ENCODE assay signal across 27 cellular contexts in genomic region chr2:48240912-48241311, GRCh38.
"Had no signal": no experiment of that assay in that cellular context is flagged by ENCODE, and none has a peak within 500 bp of the region (broad histone marks: within the 10 kb centered on the region; RNA-seq: fewer than 3 reads in every experiment).

No MANE protein-coding gene starts in this region.

- H2AFZ ChIP-seq: hepatocyte had no signal

- ATAC-seq: effector memory CD8-positive, alpha-beta T cell; gastrocnemius medialis; left lobe of liver; mucosa of descending colon; natural killer cell treated with Interleukin-12 subunit alpha and Interleukin-12 subunit beta and Interleukin-15 and Interleukin-18, amount 100 ng/mL, for 72 hours; right lobe of liver; stimulated activated naive CD8-positive, alpha-beta T cell treated with anti-CD3 and anti-CD28 coated beads, Interleukin-15, amount 100 ng/mL, for 72 hours; upper lobe of right lung had no signal

- H3K79me2 ChIP-seq: hepatocyte had no signal

- H3K4me1 Mint-ChIP-seq: memory B cell, mesothelial cell of epicardium had no signal

- H3K4me2 ChIP-seq: hepatocyte had no signal

- H3K9me3 Mint-ChIP-seq: effector memory CD8-positive, alpha-beta T cell; mesothelial cell of epicardium; natural killer cell treated with Interleukin-12 subunit alpha and Interleukin-12 subunit beta and Interleukin-15 and Interleukin-18, amount 100 ng/mL, for 72 hours had no signal

- H3K36me3 ChIP-seq: gastrocnemius medialis, ovary, right lobe of liver, suprapubic skin, transverse colon, upper lobe of right lung, uterus had no signal

- H3K27me3 ChIP-seq: gastrocnemius medialis, hepatocyte, ovary, right lobe of liver, suprapubic skin, transverse colon, upper lobe of right lung, uterus had no signal

- H3K9me3 ChIP-seq: gastrocnemius medialis, mucosa of descending colon, ovary, right lobe of liver, suprapubic skin, transverse colon, upper lobe of right lung, uterus had no signal

- H3K4me1 ChIP-seq: gastrocnemius medialis, right lobe of liver, suprapubic skin, upper lobe of right lung, uterus had no signal

- H3K27ac Mint-ChIP-seq: effector memory CD8-positive, alpha-beta T cell; memory B cell; mesothelial cell of epicardium; natural killer cell treated with Interleukin-12 subunit alpha and Interleukin-12 subunit beta and Interleukin-15 and Interleukin-18, amount 100 ng/mL, for 72 hours; stimulated activated naive CD8-positive, alpha-beta T cell treated with anti-CD3 and anti-CD28 coated beads, Interleukin-15, amount 100 ng/mL, for 72 hours had no signal

- H3K27ac ChIP-seq: coronary artery, gastrocnemius medialis, hepatocyte, ovary, right lobe of liver, suprapubic skin, transverse colon, upper lobe of right lung, uterus had no signal

- DNase-seq: effector memory CD8-positive, alpha-beta T cell; foreskin fibroblast; gastrocnemius medialis; head of caudate nucleus; islet precursor cell; mucosa of descending colon; naive B cell; occipital lobe; ovary; retina; right lobe of liver; small intestine; stimulated activated CD4-positive, alpha-beta T cell treated with anti-CD3 and anti-CD28 coated beads, Interleukin-15, amount 100 ng/mL, for 24 hours; stimulated activated CD4-positive, alpha-beta T cell treated with anti-CD3 and anti-CD28 coated beads, Interleukin-2, amount 100 ng/mL, for 48 hours; stimulated activated naive CD4-positive, alpha-beta T cell; stimulated activated naive CD8-positive, alpha-beta T cell treated with anti-CD3 and anti-CD28 coated beads, Interleukin-15, amount 100 ng/mL, for 72 hours; transverse colon; upper lobe of right lung; uterus had no signal

- H3K27me3 Mint-ChIP-seq: effector memory CD8-positive, alpha-beta T cell; memory B cell; naive B cell; natural killer cell treated with Interleukin-12 subunit alpha and Interleukin-12 subunit beta and Interleukin-15 and Interleukin-18, amount 100 ng/mL, for 72 hours; stimulated activated naive CD8-positive, alpha-beta T cell treated with anti-CD3 and anti-CD28 coated beads, Interleukin-15, amount 100 ng/mL, for 72 hours had no signal

- H3K4me3 ChIP-seq: coronary artery, gastrocnemius medialis, hepatocyte, lung, mucosa of descending colon, ovary, right lobe of liver, suprapubic skin, transverse colon, upper lobe of right lung, uterus had no signal

- H3K4me3 Mint-ChIP-seq: effector memory CD8-positive, alpha-beta T cell; memory B cell; mesothelial cell of epicardium; naive B cell; natural killer cell treated with Interleukin-12 subunit alpha and Interleukin-12 subunit beta and Interleukin-15 and Interleukin-18, amount 100 ng/mL, for 72 hours; stimulated activated naive CD8-positive, alpha-beta T cell treated with anti-CD3 and anti-CD28 coated beads, Interleukin-15, amount 100 ng/mL, for 72 hours had no signal

- H3K36me3 Mint-ChIP-seq: mesothelial cell of epicardium; naive B cell; natural killer cell treated with Interleukin-12 subunit alpha and Interleukin-12 subunit beta and Interleukin-15 and Interleukin-18, amount 100 ng/mL, for 72 hours had no signal
